29 cellular contexts compared by ENCODE assay signal in genomic region chr13:82214341-82214740, GRCh38.
DNase-seq lines count a peak whose midpoint lies in the region; TF ChIP-seq lines count a peak whose summit lies in the region.
"Had no signal": no experiment of that assay in that cellular context is flagged by ENCODE, and none has a peak within 500 bp of the region (broad histone marks: within the 10 kb centered on the region; RNA-seq: fewer than 3 reads in every experiment).

No MANE protein-coding gene starts in this region.

- H3K27ac ChIP-seq in HEK293 (ENCODE audit: extremely low read depth, low read depth, low read length) = no peak overlapping the region
- H3K27ac ChIP-seq: 22Rv1; A549; BLaER1; BLaER1 treated with 17β-estradiol and CSF1 and Interleukin-3, amounts not matched to agents 10 nM and 100 nM; C4-2B had no signal

- CTCF ChIA-PET in HEK293 (lab: Yijun Ruan, JAX) = interaction anchor here (0.6 kb wide), 1 partner anchor 32 kb away, joined by 3 read pairs; no protein-coding TSS in a partner anchor

- no peaks in the 10 kb centered on the region for H3K4me1 ChIP-seq in HEK293 (ENCODE audit: control insufficient read depth, insufficient read depth, low read length)
- H3K4me1 ChIP-seq: A549; BE2C; BLaER1; BLaER1 treated with 17β-estradiol and CSF1 and Interleukin-3, amounts not matched to agents 10 nM and 100 nM; Caco-2 had no signal

- POLR2A ChIA-PET in HEK293 (lab: Yijun Ruan, JAX) = no interaction called here

- peak; percentile 9 for DNase-seq in OCI-M1 (lab: John Stamatoyannopoulos, UW)
- DNase-seq in NCI-H2227 (lab: John Stamatoyannopoulos, UW; ENCODE audit: unreplicated experiment) = no peak
- no peak for DNase-seq in cerebellar cortex (ENCODE audit: low spot score)
- DNase-seq: 8988T; ACHN; AML-193; BE2C; C1 segment of cervical spinal cord; Caco-2; Calu3; CD4-positive, alpha-beta memory T cell; CD4-positive, alpha-beta T cell; CD4-positive, CD25-positive, alpha-beta regulatory T cell; CD8-positive, alpha-beta memory T cell; CD8-positive, alpha-beta T cell; COR-L47; DMS 273 treated with DMSO at 0.1 percent for 48 hours; DMS153; DMS53; DMS79; DMS79 treated with DMSO at 0.1 percent for 48 hours; DND-41; EL had no signal

- no peaks in the 10 kb centered on the region for H3K9me3 ChIP-seq in HEK293 (ENCODE audit: control insufficient read depth, insufficient read depth, low read depth, low read length)
- H3K9me3 ChIP-seq: A549, BE2C, BLaER1 had no signal

- no peaks in the 10 kb centered on the region for H3K36me3 ChIP-seq in HEK293 (ENCODE audit: control insufficient read depth in 2 of 2, insufficient read depth in 1 of 2, low read length in 2 of 2)
- H3K36me3 ChIP-seq: BE2C; BLaER1; BLaER1 treated with 17β-estradiol and CSF1 and Interleukin-3, amounts not matched to agents 10 nM and 100 nM had no signal

- no peak for TF ChIP-seq CTCF in HEK293 (tag by site-specific recombination; IDR thresholded peaks at IDR 0.05)

- H3K4me3 ChIP-seq in HEK293 (ENCODE audit: low read depth, low read length) = no peak overlapping the region
- H3K4me3 ChIP-seq: A549; BLaER1; BLaER1 treated with 17β-estradiol and CSF1 and Interleukin-3, amounts not matched to agents 10 nM and 100 nM had no signal

TF ChIP-seq in HEK293, 187 proteins besides CTCF, POLR2A, EP300 and RAD21:
- TF ChIP-seq TRIM28 (IDR thresholded peaks at IDR 0.05; ENCODE audit: borderline replicate concordance, low read length) = peak; percentile 100
- TF ChIP-seq ZNF580 (tag by site-specific recombination; IDR thresholded peaks at IDR 0.05) = no peak
- peak; percentile 85 for TF ChIP-seq ZNF791 (tag by site-specific recombination; IDR thresholded peaks at IDR 0.05)
- peak; percentile 95 for TF ChIP-seq SETDB1 (IDR thresholded peaks at IDR 0.05; ENCODE audit: insufficient read length, low read length)
- TF ChIP-seq ZNF501 (tag by site-specific recombination; IDR thresholded peaks at IDR 0.05) = no peak
- TF ChIP-seq ZNF404 (tag by site-specific recombination; IDR thresholded peaks at IDR 0.05) = no peak
- no peak for TF ChIP-seq ZNF560 (tag by site-specific recombination; IDR thresholded peaks at IDR 0.05; ENCODE audit: borderline replicate concordance)
- TF ChIP-seq ZNF23 (tag by site-specific recombination; IDR thresholded peaks at IDR 0.05; ENCODE audit: borderline replicate concordance) = no peak
